ENCODE assay signal across 17 cellular contexts in the genomic region with DNA sequence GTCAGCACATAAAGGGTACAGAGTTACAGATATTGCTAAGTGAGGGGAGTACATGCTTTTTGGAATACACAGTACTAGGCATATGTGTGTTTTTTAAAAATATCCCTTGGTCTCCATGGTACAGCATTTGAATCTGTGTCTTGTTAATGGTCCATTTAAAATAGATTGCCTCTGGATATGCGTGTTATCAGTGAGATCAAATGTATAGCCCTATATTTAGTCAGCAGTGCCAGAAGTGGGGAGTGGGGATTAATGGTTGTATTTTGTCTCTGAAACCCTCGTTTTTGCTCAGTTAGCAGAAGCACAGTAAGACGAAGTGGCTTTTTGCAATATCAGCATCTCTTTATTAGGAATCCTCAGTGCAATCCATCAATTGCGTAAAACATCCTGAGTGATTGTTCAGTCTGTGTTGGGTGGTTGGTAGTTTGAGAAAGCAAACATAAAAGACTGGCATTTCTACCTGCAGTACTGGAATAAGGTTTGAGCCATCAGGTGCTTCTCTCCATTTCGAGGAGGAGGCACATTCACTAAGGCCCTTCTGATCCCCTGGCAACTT. TPM values are rescaled to one million over a fixed set of nuclear protein-coding genes. Genes with fewer than 3 reads are reported as not detected.
DNase-seq lines count a peak whose midpoint lies in the region; ATAC-seq, FAIRE-seq and TF ChIP-seq lines count a peak whose summit lies in the region.
"Had no signal": no experiment of that assay in that cellular context is flagged by ENCODE, and none has a peak within 500 bp of the region (broad histone marks: within the 10 kb centered on the region; RNA-seq: fewer than 3 reads in every experiment).

No MANE protein-coding gene starts in this region.

- H3K27me3 ChIP-seq in IMR-90 (ENCODE audit: control insufficient read depth, insufficient read depth, low read length) (no peaks in the 10 kb centered on the region), liver (ENCODE audit: control insufficient read depth in 4 of 4, insufficient read depth in 4 of 4, low read length in 3 of 4) (no peaks in the 10 kb centered on the region), smooth muscle cell (ENCODE audit: low read depth) (no peaks in the 10 kb centered on the region)
- H3K27me3 ChIP-seq in effector memory CD4-positive, alpha-beta T cell (replicated peaks; ENCODE audit: control insufficient read depth, insufficient read depth, low read length, poor library complexity, severe bottlenecking) = no peaks in the 10 kb centered on the region

- TF ChIP-seq EP300 in A549 (IDR thresholded peaks at IDR 0.05) = no peak

- H3K4me2 ChIP-seq in A549 (no peak overlapping the region), IMR-90 (ENCODE audit: low read depth, low read length) (no peak overlapping the region), smooth muscle cell (no peak overlapping the region)

- CTCF ChIA-PET in A549 (lab: Yijun Ruan, JAX) (interaction anchor here (1.1 to 1.2 kb wide), 2 partner anchors 134 to 354 kb away, joined by 3 to 5 read pairs; no protein-coding TSS in a partner anchor), IMR-90 (lab: Yijun Ruan, JAX) (no interaction called here)

- no peaks in the 10 kb centered on the region for H4K20me1 ChIP-seq in IMR-90 (ENCODE audit: insufficient read depth, low read length)
- peaks cover 5% of the 10 kb centered on the region for H4K20me1 ChIP-seq in smooth muscle cell (ENCODE audit: low read depth)

- TF ChIP-seq RAD21 in A549 (conservative IDR thresholded peaks at IDR 0.05 in 1 of 2, IDR thresholded peaks at IDR 0.05 in 1 of 2) (no peak), IMR-90 (IDR thresholded peaks at IDR 0.05; ENCODE audit: low read length) (no peak), liver (IDR thresholded peaks at IDR 0.05) (peak in 1 of 2 donors; percentile 32)

- H3K36me3 ChIP-seq in IMR-90 (ENCODE audit: control insufficient read depth, insufficient read depth, low read length) (peaks cover 47% of the 10 kb centered on the region), liver (ENCODE audit: control insufficient read depth in 4 of 4, insufficient read depth in 3 of 4, low read depth in 1 of 4, low read length in 3 of 4) (peaks cover 4 to 33% (median 29%) of the 10 kb centered on the region in 4 donors), smooth muscle cell (ENCODE audit: low read depth) (peaks cover 22% of the 10 kb centered on the region)
- peaks cover 54% of the 10 kb centered on the region for H3K36me3 ChIP-seq in effector memory CD4-positive, alpha-beta T cell (ENCODE audit: control insufficient read depth, insufficient read depth, low read length)

- no peak for FAIRE-seq in A549 (lab: Jason Lieb, UNC)
- no peak for FAIRE-seq in GM12891 (lab: Jason Lieb, UNC)
- FAIRE-seq: G401.6, GM12892 had no signal

- TF ChIP-seq POLR2A in A549 (IDR thresholded peaks at IDR 0.05; ENCODE audit: low read length) (no peak), IMR-90 (IDR thresholded peaks at IDR 0.05; ENCODE audit: low read depth, low read length) (no peak), GM12891 (IDR thresholded peaks at IDR 0.05; ENCODE audit: low read depth, low read length) (no peak)

- H4K8ac ChIP-seq in IMR-90 (ENCODE audit: low read depth in 2 of 2, low read length in 2 of 2) = no peak overlapping the region

- H3K23ac ChIP-seq in IMR-90 (ENCODE audit: low read depth, low read length) = no peak overlapping the region

- H3K9ac ChIP-seq in IMR-90 (ENCODE audit: low read depth, low read length) (no peak overlapping the region), liver (ENCODE audit: low read depth in 1 of 2, low read length in 2 of 2) (no peak overlapping the region), smooth muscle cell (ENCODE audit: low read depth) (no peak overlapping the region)

- peaks cover 13 to 20% of the 10 kb centered on the region in 2 experiments; a peak in 2 of 4 replicates for H3K79me1 ChIP-seq in IMR-90 (ENCODE audit: low read depth in 1 of 2, low read length in 2 of 2)

- no peak overlapping the region for H3K56ac ChIP-seq in IMR-90 (ENCODE audit: extremely low read depth, insufficient read depth, low read length)

- no peak for ATAC-seq in A549
- ATAC-seq in IMR-90 (ENCODE audit: low read depth) = no peak

- POLR2A ChIA-PET in A549 (lab: Yijun Ruan, JAX) = no interaction called here
- POLR2A ChIA-PET in IMR-90 (lab: Charles Lee; ENCODE audit: unreplicated experiment) = no interaction called here

- H2BK20ac ChIP-seq in IMR-90 (ENCODE audit: low read depth, low read length) = no peak overlapping the region

- no peak overlapping the region for H4K91ac ChIP-seq in IMR-90 (ENCODE audit: insufficient read depth, low read depth, low read length)

- BruUV-seq in IMR-90 (replicated peaks; lab: Mats Ljungman, UMichigan) = no TSS peak

- H3K27ac ChIP-seq in A549 (no peak overlapping the region), IMR-90 (ENCODE audit: insufficient read depth, low read length) (no peak overlapping the region), cingulate gyrus (ENCODE audit: low read depth, low read length) (peak overlapping the region; percentile 5), liver (ENCODE audit: low read depth in 1 of 2, low read length in 2 of 2) (no peak overlapping the region), smooth muscle cell (ENCODE audit: low read depth) (no peak overlapping the region)
- H3K27ac ChIP-seq in effector memory CD4-positive, alpha-beta T cell (ENCODE audit: insufficient read depth, low read length, poor library complexity, severe bottlenecking) = no peak overlapping the region
- H3K27ac ChIP-seq: HL-60 had no signal

- H2AFZ ChIP-seq in IMR-90 (replicated peaks; ENCODE audit: low read length, poor library complexity) (no peak overlapping the region), smooth muscle cell (ENCODE audit: low read depth) (no peak overlapping the region)

- H3K4me1 ChIP-seq in A549 (no peaks in the 10 kb centered on the region), IMR-90 (ENCODE audit: control insufficient read depth, insufficient read depth, low read length) (0 out of 2 replicates have a peak, but pooled peaks cover 5% of the 10 kb centered on the region), liver (ENCODE audit: control insufficient read depth in 4 of 4, insufficient read depth in 4 of 4, low read length in 3 of 4) (peaks cover 3 to 36% (median 22%) of the 10 kb centered on the region in 4 donors), smooth muscle cell (ENCODE audit: low read depth) (no peaks in the 10 kb centered on the region)
- no peaks in the 10 kb centered on the region for H3K4me1 ChIP-seq in effector memory CD4-positive, alpha-beta T cell (ENCODE audit: control insufficient read depth, insufficient read depth, low read length, poor library complexity, severe bottlenecking)

- H2BK120ac ChIP-seq in IMR-90 (ENCODE audit: low read depth, low read length) = no peak overlapping the region

- DNase-seq in A549 (ENCODE audit: low read depth in 1 of 2, low spot score in 1 of 2) = no peak
- DNase-seq in IMR-90 = no peak
- no peak for DNase-seq in effector memory CD4-positive, alpha-beta T cell
- DNase-seq in smooth muscle cell (lab: John Stamatoyannopoulos, UW; ENCODE audit: unreplicated experiment) = no peak
- DNase-seq in GM12891 (ENCODE audit: insufficient read length, low spot score) = no peak
- DNase-seq: C1 segment of cervical spinal cord; CD4-positive, alpha-beta T cell; DMS153; DMS79 treated with DMSO at 0.1 percent for 48 hours; EL; GOT3; H9 had no signal

- no peak overlapping the region for H4K5ac ChIP-seq in IMR-90 (ENCODE audit: low read depth, low read length)

- TF ChIP-seq CTCF in A549 (IDR thresholded peaks at IDR 0.05) (no peak), IMR-90 (conservative IDR thresholded peaks at IDR 0.05; ENCODE audit: low read depth, low read length) (no peak), liver (IDR thresholded peaks at IDR 0.05; ENCODE audit: low read depth, low read length, missing input control) (no peak), smooth muscle cell (IDR thresholded peaks at IDR 0.05; ENCODE audit: borderline replicate concordance, insufficient read depth, poor library complexity, severe bottlenecking) (no peak)

- no peak overlapping the region for H2AK9ac ChIP-seq in IMR-90 (replicated peaks; ENCODE audit: low read depth, low read length, poor library complexity)

- no peak overlapping the region for H2BK5ac ChIP-seq in IMR-90 (ENCODE audit: low read depth, low read length, poor library complexity, severe bottlenecking)

- WGBS in A549 (ENCODE audit: missing lambda C conversion rate) = 89% methylated on average over 5 of the region's 5 CpGs
- WGBS in IMR-90 (ENCODE audit: extremely low coverage in 2 of 2, insufficient read length in 1 of 2), 2 experiments = no CpG with 5 or more reads among the region's 5 CpGs
- 53% methylated on average over 5 of the region's 5 CpGs for WGBS in liver
- 95% methylated on average over 5 of the region's 5 CpGs for WGBS in smooth muscle cell (ENCODE audit: low lambda C conversion rate)

- no peak overlapping the region for H3K4ac ChIP-seq in IMR-90 (ENCODE audit: low read depth, low read length)

- no peak overlapping the region for H3K14ac ChIP-seq in IMR-90 (replicated peaks; ENCODE audit: low read depth, low read length)

- H3K4me3 ChIP-seq in A549 (no peak overlapping the region), IMR-90 (ENCODE audit: insufficient read depth, low read depth, low read length) (no peak overlapping the region), liver (ENCODE audit: low read depth in 1 of 3, low read length in 3 of 3) (no peak overlapping the region), smooth muscle cell (no peak overlapping the region)
- no peak overlapping the region for H3K4me3 ChIP-seq in effector memory CD4-positive, alpha-beta T cell (ENCODE audit: insufficient read depth, low read depth, low read length, poor library complexity, severe bottlenecking)

- H3K9me3 ChIP-seq in A549 = no peaks in the 10 kb centered on the region
- no peaks in the 10 kb centered on the region for H3K9me3 ChIP-seq in IMR-90 (ENCODE audit: control insufficient read depth, insufficient read depth, low read length)
- H3K9me3 ChIP-seq in liver (ENCODE audit: control insufficient read depth in 4 of 4, low read length in 3 of 4) = no peaks in the 10 kb centered on the region
- H3K9me3 ChIP-seq in effector memory CD4-positive, alpha-beta T cell (ENCODE audit: control insufficient read depth, low read length) = no peaks in the 10 kb centered on the region
- H3K9me3 ChIP-seq in smooth muscle cell (replicated peaks; ENCODE audit: low read depth) = no peaks in the 10 kb centered on the region

- H2AK5ac ChIP-seq in IMR-90 (ENCODE audit: low read depth, low read length) = no peak overlapping the region

- no peak overlapping the region for H3K18ac ChIP-seq in IMR-90 (ENCODE audit: low read depth, low read length)

- H2BK15ac ChIP-seq in IMR-90 (ENCODE audit: low read depth, low read length) = no peak overlapping the region

- in situ Hi-C loops in IMR-90 (cut with MboI; ENCODE audit: low sequenced_read_pairs) = loop anchor here (10.0 kb wide), 1 partner anchor 134 kb away; the partner anchor contains the start of gene RANBP3L

- intact Hi-C loops in IMR-90 (cut with micrococcal nuclease) = loop anchor here (10.0 kb wide), 2 partner anchors 224 to 524 kb away; no protein-coding TSS in a partner anchor

- H3K9me1 ChIP-seq in IMR-90 (ENCODE audit: insufficient read depth, low read length) = peaks cover 5% of the 10 kb centered on the region; the same call in 1 of the 2 replicates

- peaks cover 4% of the 10 kb centered on the region for H3K79me2 ChIP-seq in smooth muscle cell (ENCODE audit: low read depth)

- dilution Hi-C loops in IMR-90 (cut with HindIII; ENCODE audit: low sequenced_read_pairs, unreplicated experiment) = no loop called here

- no peaks in the 10 kb centered on the region for H3F3A ChIP-seq in smooth muscle cell (ENCODE audit: low read depth)

RNA-seq across cellular contexts. Expression of gene SKP2, which starts 19.0 kb away (rescaled TPM):
- 13.7 and 23.4 TPM in 2 replicates for polyA plus RNA-seq in A549 (2011; rRNA removed)
- 14.1 and 15.8 TPM in 2 replicates for polyA plus RNA-seq in A549 (2012; cell fraction: cytosol; rRNA removed)
- 9.3 and 13.8 TPM in 2 replicates for polyA plus RNA-seq in A549 (2012; cell fraction: nucleus; rRNA removed)
- polyA plus RNA-seq in A549 (2017; fragmentation: RNase III; extraction: RNeasy Plus Mini Kit Qiagen cat#74134 plus additional on column Dnase treatment) = 11.4 to 12.4 TPM (median 12.4 TPM) in 3 replicates
- 24.2 and 24.5 TPM in 2 replicates for polyA minus RNA-seq in A549 (2011; rRNA and poly(A)+ RNA removed)
- 72.5 and 92.1 TPM in 2 replicates for total RNA-seq in IMR-90 (2012; rRNA removed)
- polyA plus RNA-seq in IMR-90 (2012; rRNA removed) = 19.9 and 23.3 TPM in 2 replicates
- polyA plus RNA-seq in IMR-90 (2012; cell fraction: cytosol; rRNA removed) = 9.6 and 17.9 TPM in 2 replicates
- 8.1 and 18.7 TPM in 2 replicates for polyA plus RNA-seq in IMR-90 (2012; cell fraction: nucleus; rRNA removed; ENCODE audit: low replicate concordance)
- 10 to 100 TPM; 25.4 to 28.2 TPM for total RNA-seq in liver
- polyA plus RNA-seq in liver = 1 to 10 TPM; 4.6 to 5.4 TPM
- 53.8 and 61.8 TPM in 2 replicates for total RNA-seq in smooth muscle cell
- polyA plus RNA-seq in smooth muscle cell = 38.8 and 42.8 TPM in 2 replicates
- polyA plus RNA-seq in GM12891 (2012; ENCODE audit: low read depth, missing spikeins) = 11.9 TPM

RNA-seq across cellular contexts. Expression of gene LMBRD2, which starts 19.3 kb away (rescaled TPM):
- polyA plus RNA-seq in A549 (2011; rRNA removed) (5.4 and 6.8 TPM in 2 replicates), A549 (2017; fragmentation: RNase III; extraction: RNeasy Plus Mini Kit Qiagen cat#74134 plus additional on column Dnase treatment) (2.6 to 3.6 TPM (median 2.9 TPM) in 3 replicates), IMR-90 (2012; rRNA removed) (1.3 and 1.8 TPM in 2 replicates), liver (1 to 10 TPM; 3.8 to 5.4 TPM), smooth muscle cell (2.5 and 5.0 TPM in 2 replicates)
- polyA plus RNA-seq in A549 (2012; cell fraction: cytosol; rRNA removed) = 0.41 and 0.51 TPM in 2 replicates
- polyA plus RNA-seq in A549 (2012; cell fraction: nucleus; rRNA removed) = 0.50 and 0.95 TPM in 2 replicates
- 5.7 and 6.7 TPM in 2 replicates for polyA minus RNA-seq in A549 (2011; rRNA and poly(A)+ RNA removed)
- total RNA-seq in IMR-90 (2012; rRNA removed) (5.2 and 11.4 TPM in 2 replicates), liver (10 to 100 TPM; 12.9 to 20.5 TPM), smooth muscle cell (16.4 and 18.5 TPM in 2 replicates)
- polyA plus RNA-seq in IMR-90 (2012; cell fraction: cytosol; rRNA removed) = 0.19 and 0.26 TPM in 2 replicates
- polyA plus RNA-seq in IMR-90 (2012; cell fraction: nucleus; rRNA removed; ENCODE audit: low replicate concordance) = 0.30 and 2.2 TPM in 2 replicates
- polyA plus RNA-seq in GM12891 (2012; ENCODE audit: low read depth, missing spikeins) = 2.1 TPM
